Comparison of ENCODE assay signal across 8 cellular contexts in the genomic region with DNA sequence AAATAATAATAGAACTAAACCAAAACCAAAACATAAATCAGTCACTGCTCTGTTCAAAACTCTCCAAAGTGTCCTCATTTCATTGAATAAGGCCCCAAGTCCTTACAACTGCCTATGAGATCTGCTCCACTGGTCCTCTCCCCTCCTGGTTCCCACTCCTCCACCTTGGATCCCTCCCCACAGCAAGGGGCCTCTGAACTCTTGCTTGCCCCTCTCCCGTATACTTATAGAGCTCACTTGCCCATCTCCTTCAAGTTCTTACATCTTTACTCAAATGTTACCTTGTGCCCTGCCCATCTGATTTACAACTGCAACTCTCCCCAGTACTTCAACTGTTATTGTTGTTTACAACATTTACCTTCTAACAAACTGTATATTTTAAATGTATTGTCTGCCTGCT. TPM values are rescaled to one million over a fixed set of nuclear protein-coding genes. Genes with fewer than 3 reads are reported as not detected.
DNase-seq lines count a peak whose midpoint lies in the region; ATAC-seq and TF ChIP-seq lines count a peak whose summit lies in the region.

No MANE protein-coding gene starts in this region.

- peak overlapping the region; percentile 30 for H3K9ac ChIP-seq in endocrine pancreas (ENCODE audit: control insufficient read depth, insufficient read depth, low read length)

- TF ChIP-seq CTCF in NB4 (IDR thresholded peaks at IDR 0.05; ENCODE audit: low read depth, low read length), result no peak
- no peak for TF ChIP-seq CTCF in neutrophil (IDR thresholded peaks at IDR 0.05)

- H3K36me3 ChIP-seq in endocrine pancreas (ENCODE audit: control insufficient read depth, insufficient read depth, low read length), result no peaks in the 10 kb centered on the region
- H3K36me3 ChIP-seq in neutrophil, result no peaks in the 10 kb centered on the region

- peak; percentile 28 for DNase-seq in COLO829 (ENCODE audit: low spot score)
- DNase-seq in NB4 (ENCODE audit: low read depth), result no peak
- no peak for DNase-seq in NCI-H446 (lab: John Stamatoyannopoulos, UW)
- no peak for DNase-seq in activated CD4-positive, alpha-beta T cell treated with anti-CD3 and anti-CD28 coated beads for 4 hours
- no peak for DNase-seq in mesenteric fat pad (ENCODE audit: low spot score)

- H3K4me3 ChIP-seq in NB4 (ENCODE audit: low read depth, low read length) (peak overlapping the region; percentile 98), endocrine pancreas (ENCODE audit: control insufficient read depth, insufficient read depth, low read length) (peak overlapping the region; percentile 75), neutrophil (ENCODE audit: low read depth in 1 of 2, low read length in 1 of 2) (peak overlapping the region; percentile 72 to 86)

- no peak for ATAC-seq in GM18909 (IDR thresholded peaks at IDR 0.05; ENCODE audit: poor library complexity, unreplicated experiment)

- no peak overlapping the region for H3K27ac ChIP-seq in neutrophil

- H3K27me3 ChIP-seq in endocrine pancreas (ENCODE audit: control insufficient read depth, insufficient read depth, low read length) (no peaks in the 10 kb centered on the region), neutrophil (peaks cover 7% of the 10 kb centered on the region)

- H3K4me1 ChIP-seq in endocrine pancreas (ENCODE audit: control insufficient read depth, insufficient read depth, low read length) (peaks cover 6% of the 10 kb centered on the region), neutrophil (ENCODE audit: control insufficient read depth in 1 of 2, insufficient read depth in 1 of 2, low read depth in 1 of 2, low read length in 1 of 2) (peaks cover 13 to 15% of the 10 kb centered on the region in 2 experiments)

- H3K9me3 ChIP-seq in endocrine pancreas (ENCODE audit: control insufficient read depth, low read length), result no peaks in the 10 kb centered on the region
- no peaks in the 10 kb centered on the region for H3K9me3 ChIP-seq in neutrophil

- TF ChIP-seq POLR2A in NB4 (IDR thresholded peaks at IDR 0.05; ENCODE audit: extremely low read depth, insufficient read length), result no peak

RNA-seq across cellular contexts. Expression of a gene that starts 0.8 kb away (rescaled TPM):
- total RNA-seq in mesenteric fat pad, result 60.2 TPM

RNA-seq across cellular contexts. Expression of a gene that starts 18.4 kb away (rescaled TPM):
- total RNA-seq in mesenteric fat pad, result 267 TPM

RNA-seq across cellular contexts. Expression of a gene that starts 18.6 kb away (rescaled TPM):
- not detected for total RNA-seq in mesenteric fat pad

RNA-seq across cellular contexts. Expression of a gene that starts 40.2 kb away (rescaled TPM):
- total RNA-seq in mesenteric fat pad, result 15.5 TPM

RNA-seq across cellular contexts. Expression of a gene that starts 57.2 kb away (rescaled TPM):
- total RNA-seq in mesenteric fat pad, result not detected
